Comparison of ENCODE assay signal across 8 cellular contexts in the genomic region with DNA sequence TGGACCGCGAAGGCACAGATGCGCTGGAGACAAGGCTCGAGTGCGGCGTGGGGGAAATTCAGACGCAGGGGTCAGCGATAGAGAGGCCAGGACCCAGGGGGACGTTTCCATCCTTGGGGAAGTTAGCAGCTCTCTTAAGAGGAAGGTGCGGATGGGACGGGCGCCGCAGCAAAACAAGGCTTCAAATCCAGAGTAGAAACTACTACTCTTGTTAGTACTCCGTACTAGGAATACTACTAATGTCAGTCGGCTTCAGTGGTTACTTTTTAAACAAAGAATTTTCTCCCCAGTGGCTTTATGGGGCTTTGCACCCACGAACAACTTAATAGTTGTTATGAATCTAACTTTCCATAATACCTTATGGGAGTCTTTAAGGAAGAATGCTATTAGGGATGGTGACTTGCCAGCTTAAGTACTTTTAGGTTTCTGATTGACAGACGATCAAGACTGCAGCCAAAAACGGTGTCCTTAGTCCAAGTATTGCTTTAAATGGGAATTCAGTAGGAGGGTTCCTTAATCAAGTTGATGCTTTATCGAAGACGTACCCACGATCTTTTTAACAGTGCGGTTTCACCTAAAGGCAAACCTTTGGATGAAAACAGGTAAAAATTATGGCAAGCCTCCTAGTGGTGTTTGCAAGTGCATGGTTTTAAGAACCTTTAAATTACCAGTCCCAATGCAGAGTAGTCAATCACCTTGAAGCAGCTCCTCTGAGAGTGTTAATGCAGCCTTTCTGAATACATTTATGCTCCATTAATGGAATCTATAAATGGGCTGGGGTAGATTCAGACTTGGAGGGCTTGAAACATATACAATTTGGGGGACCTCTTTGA.
DNase-seq lines count a peak whose midpoint lies in the region; ATAC-seq, FAIRE-seq and TF ChIP-seq lines count a peak whose summit lies in the region.

No MANE protein-coding gene starts in this region.

- H3K9ac ChIP-seq in SK-N-MC (ENCODE audit: insufficient read length) = no peak overlapping the region

- no peaks in the 10 kb centered on the region for H3K27me3 Mint-ChIP-seq in nephron progenitor cell (ENCODE audit: low read depth, poor library complexity)

- peak; percentile 38 for DNase-seq in COR-L47 (lab: John Stamatoyannopoulos, UW)
- DNase-seq in GM19239 (ENCODE audit: insufficient read length, low spot score) = peak; percentile 34
- no peak for DNase-seq in SK-N-MC (ENCODE audit: low read depth, low spot score)
- DNase-seq in epidermal melanocyte (ENCODE audit: insufficient read length, low spot score) = peak; percentile 81
- DNase-seq in nephron progenitor cell = no peak
- DNase-seq in GOT3 (lab: John Stamatoyannopoulos, UW) = no peak

- peak; percentile 64 for FAIRE-seq in GM19239 (lab: Jason Lieb, UNC)

- TF ChIP-seq CTCF in nephron progenitor cell (IDR thresholded peaks at IDR 0.05) = no peak

- peak overlapping the region; percentile 88 for H3K4me3 ChIP-seq in SK-N-MC

- no peaks in the 10 kb centered on the region for H3K36me3 Mint-ChIP-seq in nephron progenitor cell (ENCODE audit: low read depth)

- no peaks in the 10 kb centered on the region for H3K9me3 ChIP-seq in SK-N-MC (ENCODE audit: low read depth, low read length)

- no peaks in the 10 kb centered on the region for H3K36me3 ChIP-seq in SK-N-MC (ENCODE audit: insufficient read depth, low read length)

- H3K27ac Mint-ChIP-seq in nephron progenitor cell = peak overlapping the region; percentile 97

- H3K4me3 Mint-ChIP-seq in nephron progenitor cell = peak overlapping the region; percentile 84

- peaks cover 37% of the 10 kb centered on the region for H3K4me1 Mint-ChIP-seq in nephron progenitor cell

- H3K27ac ChIP-seq in SK-N-MC = no peak overlapping the region

- H3K9me3 Mint-ChIP-seq in nephron progenitor cell = no peaks in the 10 kb centered on the region

- peak; percentile 9 for ATAC-seq in HG03442 (IDR thresholded peaks at IDR 0.05; ENCODE audit: unreplicated experiment)
- ATAC-seq in HG03521 (IDR thresholded peaks at IDR 0.05; ENCODE audit: unreplicated experiment) = no peak

Comparison
In these comparisons a context has a peak if more than half of its experiments do, and no peak if none do; other contexts are left out.
1. DNase-seq: peak in COR-L47 (single experiment), GM19239 (single experiment) and epidermal melanocyte (single experiment); none in SK-N-MC (single experiment), nephron progenitor cell (single experiment) and GOT3 (single experiment).